ENCODE assay signal across 1 cellular context in genomic region chr12:8647968-8648367, GRCh38.
TF ChIP-seq lines count a peak whose summit lies in the region.

No MANE protein-coding gene starts in this region.

TF ChIP-seq in WTC11, 78 proteins besides CTCF, POLR2A, EP300 and RAD21 (continued from another document):
- TF ChIP-seq ZBTB43 (CRISPR knock-in tag; IDR thresholded peaks at IDR 0.05) (no peak), FOXP4 (CRISPR knock-in tag; IDR thresholded peaks at IDR 0.05) (no peak), MAX (CRISPR knock-in tag; IDR thresholded peaks at IDR 0.05) (no peak)
